In the genomic region with DNA sequence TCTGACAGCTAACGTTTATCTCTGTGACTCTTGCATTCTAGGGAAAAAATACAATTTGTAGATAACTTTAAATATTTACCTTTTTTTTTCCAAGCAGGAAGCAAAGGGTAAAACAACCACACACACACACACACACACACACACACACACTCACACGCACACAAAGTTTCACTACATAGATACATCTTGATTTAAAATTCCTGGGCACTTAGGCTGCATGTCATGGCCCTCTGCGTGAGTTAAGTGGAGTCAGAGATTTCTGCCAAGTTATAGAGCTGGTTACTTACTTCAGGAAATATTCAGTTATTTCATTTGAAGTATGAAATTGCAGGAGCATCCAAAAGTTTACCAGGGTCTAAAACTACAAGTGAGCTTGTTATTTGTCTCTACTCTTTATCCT, we compare ENCODE assay signal across 21 cellular contexts.
DNase-seq lines count a peak whose midpoint lies in the region; ATAC-seq, FAIRE-seq and TF ChIP-seq lines count a peak whose summit lies in the region.
"Had no signal": no experiment of that assay in that cellular context is flagged by ENCODE, and none has a peak within 500 bp of the region (broad histone marks: within the 10 kb centered on the region; RNA-seq: fewer than 3 reads in every experiment).

No MANE protein-coding gene starts in this region.

- H3K9me3 ChIP-seq in HepG2 (ENCODE audit: low read length), result no peaks in the 10 kb centered on the region
- no peaks in the 10 kb centered on the region for H3K9me3 ChIP-seq in right lobe of liver
- peaks cover 1% of the 10 kb centered on the region for H3K9me3 ChIP-seq in adipocyte (ENCODE audit: control insufficient read depth, low read length)
- H3K9me3 ChIP-seq in uterus, result no peaks in the 10 kb centered on the region
- H3K9me3 ChIP-seq: testis had no signal

- no TSS peak for BruUV-seq in HepG2 (replicated peaks; lab: Mats Ljungman, UMichigan)

- no peak overlapping the region for H3K27ac ChIP-seq in HepG2 (ENCODE audit: extremely low read length, insufficient read depth, low read length)
- H3K27ac ChIP-seq in right lobe of liver, result no peak overlapping the region
- peak overlapping the region; percentile 77 to 81 for H3K27ac ChIP-seq in uterus
- H3K27ac ChIP-seq: testis had no signal

- peaks cover 2% of the 10 kb centered on the region for H3K4me1 Mint-ChIP-seq in progenitor cell of endocrine pancreas (ENCODE audit: low read depth)
- H3K4me1 Mint-ChIP-seq: activated naive CD4-positive, alpha-beta T cell treated with anti-CD3 and anti-CD28 coated beads, Interleukin-2, amount 10 ng/mL, durations not matched to agents 7 days and 5 days had no signal

- no peak overlapping the region for H3K4me3 Mint-ChIP-seq in progenitor cell of endocrine pancreas (ENCODE audit: low read depth)
- H3K4me3 Mint-ChIP-seq: activated naive CD4-positive, alpha-beta T cell treated with anti-CD3 and anti-CD28 coated beads, Interleukin-2, amount 10 ng/mL, durations not matched to agents 7 days and 5 days had no signal

- 73% methylated on average over 3 of the region's 3 CpGs for WGBS in HepG2 (ENCODE audit: low lambda C conversion rate)
- WGBS in right lobe of liver (ENCODE audit: insufficient coverage, low coverage, low lambda C conversion rate, missing lambda C conversion rate), result 52% methylated on average over 3 of the region's 3 CpGs

- TF ChIP-seq RAD21 in HepG2 (CRISPR knock-in tag; IDR thresholded peaks at IDR 0.05), result no peak

- H3K4me1 ChIP-seq in HepG2 (ENCODE audit: insufficient read depth, low read length) (peaks cover 64% of the 10 kb centered on the region), right lobe of liver (no peaks in the 10 kb centered on the region), adipocyte (ENCODE audit: control insufficient read depth, insufficient read depth, low read length) (peaks cover 35% of the 10 kb centered on the region), uterus (peaks cover 0 to 18% of the 10 kb centered on the region in 2 donors)
- H3K4me1 ChIP-seq: testis had no signal

- H3K9me3 Mint-ChIP-seq in progenitor cell of endocrine pancreas (ENCODE audit: low read depth), result peaks cover 4% of the 10 kb centered on the region
- H3K9me3 Mint-ChIP-seq: activated naive CD4-positive, alpha-beta T cell treated with anti-CD3 and anti-CD28 coated beads, Interleukin-2, amount 10 ng/mL, durations not matched to agents 7 days and 5 days had no signal

- DNase-seq in HepG2 (ENCODE audit: low spot score), result no peak
- no peak for DNase-seq in right lobe of liver
- peak; percentile 80 for DNase-seq in adipocyte (ENCODE audit: low read depth)
- peak; percentile 80 to 87 for DNase-seq in foreskin fibroblast
- DNase-seq in uterus, result peak in 1 of 2 donors; percentile 39
- DNase-seq in omental fat pad (ENCODE audit: low spot score), result no peak
- DNase-seq in D721Med (ENCODE audit: insufficient read length, low spot score), result no peak
- no peak for DNase-seq in progenitor cell of endocrine pancreas (ENCODE audit: low spot score, unreplicated experiment)
- DNase-seq: activated CD4-positive, alpha-beta T cell treated with anti-CD3 and anti-CD28 coated beads for 4 hours; activated naive CD4-positive, alpha-beta T cell treated with anti-CD3 and anti-CD28 coated beads, Interleukin-2, amount 10 ng/mL, durations not matched to agents 7 days and 5 days; caudate nucleus; DMS153; hypothalamus; NCI-H1417; NCI-H2227 treated with DMSO at 0.1 percent for 48 hours; SIG-M5; T1000; testis had no signal

- no peak overlapping the region for H3K4me2 ChIP-seq in HepG2 (ENCODE audit: low read depth, low read length)
- H3K4me2 ChIP-seq: A549 had no signal

- no peak for FAIRE-seq in HepG2 (lab: Jason Lieb, UNC)
- no peak for FAIRE-seq in D721Med (lab: Jason Lieb, UNC)
- FAIRE-seq: A549, K562 had no signal

- intact Hi-C loops in HepG2 (cut with micrococcal nuclease; ENCODE audit: unreplicated experiment) (no loop called here), right lobe of liver (cut with DNase I) (no loop called here), uterus (cut with DNase I; ENCODE audit: low total_unique reads) (no loop called here)

- H3K27me3 ChIP-seq in HepG2 (ENCODE audit: control insufficient read depth in 1 of 2, insufficient read depth in 2 of 2, low read length in 2 of 2) (no peaks in the 10 kb centered on the region), right lobe of liver (no peaks in the 10 kb centered on the region), adipocyte (replicated peaks; ENCODE audit: control insufficient read depth, insufficient read depth, low read length) (no peaks in the 10 kb centered on the region), uterus (no peaks in the 10 kb centered on the region)
- H3K27me3 ChIP-seq: testis had no signal

- TF ChIP-seq EP300 in HepG2 (IDR thresholded peaks at IDR 0.05; ENCODE audit: low read depth in 2 of 2, low read length in 2 of 2) (no peak), HepG2 (CRISPR knock-in tag; IDR thresholded peaks at IDR 0.05; ENCODE audit: borderline replicate concordance) (no peak)

- no peaks in the 10 kb centered on the region for H3K27me3 Mint-ChIP-seq in progenitor cell of endocrine pancreas
- H3K27me3 Mint-ChIP-seq: activated naive CD4-positive, alpha-beta T cell treated with anti-CD3 and anti-CD28 coated beads, Interleukin-2, amount 10 ng/mL, durations not matched to agents 7 days and 5 days had no signal

- H3K36me3 Mint-ChIP-seq in progenitor cell of endocrine pancreas (ENCODE audit: insufficient read depth), result no peaks in the 10 kb centered on the region
- H3K36me3 Mint-ChIP-seq: activated naive CD4-positive, alpha-beta T cell treated with anti-CD3 and anti-CD28 coated beads, Interleukin-2, amount 10 ng/mL, durations not matched to agents 7 days and 5 days had no signal

- ATAC-seq in HepG2 (no peak), right lobe of liver (no peak), omental fat pad (ENCODE audit: low FRiP score) (no peak)
- ATAC-seq: A549, K562, left lobe of liver had no signal

- H3K36me3 ChIP-seq in HepG2 (replicated peaks in 1 of 2; ENCODE audit: control insufficient read depth in 1 of 2, insufficient read depth in 2 of 2, low read length in 2 of 2), result no peaks in the 10 kb centered on the region
- no peaks in the 10 kb centered on the region for H3K36me3 ChIP-seq in right lobe of liver
- no peaks in the 10 kb centered on the region for H3K36me3 ChIP-seq in adipocyte (ENCODE audit: control insufficient read depth, insufficient read depth, low read length, severe bottlenecking)
- no peaks in the 10 kb centered on the region for H3K36me3 ChIP-seq in uterus

- TF ChIP-seq CTCF in HepG2 (CRISPR knock-in tag; IDR thresholded peaks at IDR 0.05) (no peak), right lobe of liver (IDR thresholded peaks at IDR 0.05) (no peak), foreskin fibroblast (IDR thresholded peaks at IDR 0.05; ENCODE audit: low read depth, low read length) (no peak), uterus (IDR thresholded peaks at IDR 0.05) (no peak), omental fat pad (IDR thresholded peaks at IDR 0.05) (no peak), D721Med (IDR thresholded peaks at IDR 0.05; ENCODE audit: insufficient read depth, missing control alignments) (no peak), progenitor cell of endocrine pancreas (IDR thresholded peaks at IDR 0.05; ENCODE audit: unreplicated experiment) (no peak)

- H3K9ac ChIP-seq in HepG2 (ENCODE audit: insufficient read depth, low read depth, low read length) (no peak overlapping the region), adipocyte (ENCODE audit: low read length) (no peak overlapping the region)

- in situ Hi-C loops in HepG2 (cut with HindIII; ENCODE audit: extremely low pct_ligation_motif_present, low pct_unique_long_range_greater_than_20kb), result no loop called here

- no peak overlapping the region for H2AFZ ChIP-seq in HepG2 (ENCODE audit: low read length)

- CTCF ChIA-PET in HepG2 (lab: Yijun Ruan, JAX; ENCODE audit: low intra/inter-chr PET ratio, low total read pairs), result no interaction called here

- TF ChIP-seq POLR2A in HepG2 (IDR thresholded peaks at IDR 0.05; ENCODE audit: insufficient read depth in 1 of 2, low read depth in 2 of 2, low read length in 2 of 2) (no peak), right lobe of liver (IDR thresholded peaks at IDR 0.05) (no peak), uterus (IDR thresholded peaks at IDR 0.05) (no peak)

- H4K20me1 ChIP-seq in HepG2 (ENCODE audit: insufficient read depth, low read length), result no peaks in the 10 kb centered on the region

- H3K27ac Mint-ChIP-seq in progenitor cell of endocrine pancreas, result no peak overlapping the region
- H3K27ac Mint-ChIP-seq: activated naive CD4-positive, alpha-beta T cell treated with anti-CD3 and anti-CD28 coated beads, Interleukin-2, amount 10 ng/mL, durations not matched to agents 7 days and 5 days had no signal

- no peaks in the 10 kb centered on the region for H3K79me2 ChIP-seq in HepG2 (ENCODE audit: insufficient read depth, low read length)

- H3K4me3 ChIP-seq in HepG2 (replicated peaks in 1 of 3; ENCODE audit: insufficient read depth in 1 of 3, low read depth in 2 of 3, low read length in 3 of 3), result no peak overlapping the region
- no peak overlapping the region for H3K4me3 ChIP-seq in right lobe of liver
- no peak overlapping the region for H3K4me3 ChIP-seq in adipocyte (ENCODE audit: low read length)
- no peak overlapping the region for H3K4me3 ChIP-seq in foreskin fibroblast (ENCODE audit: low read depth in 1 of 2, low read length in 2 of 2)
- no peak overlapping the region for H3K4me3 ChIP-seq in uterus
- H3K4me3 ChIP-seq: A549, K562, testis had no signal

- POLR2A ChIA-PET in HepG2 (lab: Yijun Ruan, JAX), result no interaction called here

TF ChIP-seq in HepG2, 621 proteins besides CTCF, POLR2A, EP300 and RAD21:
- TF ChIP-seq ELF3 (CRISPR knock-in tag; IDR thresholded peaks at IDR 0.05) (0 out of 2 replicates have a peak, but pooled peaks have one; percentile 13), ZNF605 (CRISPR knock-in tag; IDR thresholded peaks at IDR 0.05) (no peak), PRMT3 (CRISPR knock-in tag; IDR thresholded peaks at IDR 0.05; ENCODE audit: borderline replicate concordance, low read depth) (no peak), ZBTB21 (CRISPR knock-in tag; IDR thresholded peaks at IDR 0.05) (no peak), MTF2 (CRISPR knock-in tag; IDR thresholded peaks at IDR 0.05; ENCODE audit: borderline replicate concordance) (no peak), ZNF569 (CRISPR knock-in tag; IDR thresholded peaks at IDR 0.05; ENCODE audit: borderline replicate concordance) (no peak)
- TF ChIP-seq, protein P1, sequence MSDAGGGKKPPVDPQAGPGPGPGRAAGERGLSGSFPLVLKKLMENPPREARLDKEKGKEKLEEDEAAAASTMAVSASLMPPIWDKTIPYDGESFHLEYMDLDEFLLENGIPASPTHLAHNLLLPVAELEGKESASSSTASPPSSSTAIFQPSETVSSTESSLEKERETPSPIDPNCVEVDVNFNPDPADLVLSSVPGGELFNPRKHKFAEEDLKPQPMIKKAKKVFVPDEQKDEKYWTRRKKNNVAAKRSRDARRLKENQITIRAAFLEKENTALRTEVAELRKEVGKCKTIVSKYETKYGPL (CRISPR knock-in tag; IDR thresholded peaks at IDR 0.05), result no peak

Comparison
In these comparisons a context has a peak if more than half of its experiments do, and no peak if none do; other contexts are left out.
1. DNase-seq: peak in adipocyte (single experiment) and foreskin fibroblast (2 of 2); none in HepG2 (single experiment), right lobe of liver (0 of 3), omental fat pad (single experiment), D721Med (single experiment) and progenitor cell of endocrine pancreas (single experiment).
2. H3K27ac ChIP-seq: peak in uterus (2 of 2); none in HepG2 (single experiment) and right lobe of liver (0 of 3).